ENCODE assay signal across 21 cellular contexts in genomic region chr20:63267681-63268080, GRCh38. TPM values are rescaled to one million over a fixed set of nuclear protein-coding genes. Genes with fewer than 3 reads are reported as not detected.
DNase-seq lines count a peak whose midpoint lies in the region; ATAC-seq, FAIRE-seq and TF ChIP-seq lines count a peak whose summit lies in the region.
"Had no signal": no experiment of that assay in that cellular context is flagged by ENCODE, and none has a peak within 500 bp of the region (broad histone marks: within the 10 kb centered on the region; RNA-seq: fewer than 3 reads in every experiment).

No MANE protein-coding gene starts in this region.

- H3K27ac ChIP-seq in HepG2 (ENCODE audit: extremely low read length, insufficient read depth, low read length): no peak overlapping the region
- H3K27ac ChIP-seq in right lobe of liver: no peak overlapping the region
- no peak overlapping the region for H3K27ac ChIP-seq in stomach
- H3K27ac ChIP-seq: 22Rv1, Peyer's patch had no signal

- no peaks in the 10 kb centered on the region for H3K36me3 ChIP-seq in HepG2 (replicated peaks in 1 of 2; ENCODE audit: control insufficient read depth in 1 of 2, insufficient read depth in 2 of 2, low read length in 2 of 2)
- no peaks in the 10 kb centered on the region for H3K36me3 ChIP-seq in right lobe of liver
- H3K36me3 ChIP-seq in stomach: no peaks in the 10 kb centered on the region
- H3K36me3 ChIP-seq: Peyer's patch had no signal

- BruUV-seq in HepG2 (replicated peaks; lab: Mats Ljungman, UMichigan): no TSS peak

- WGBS in HepG2 (ENCODE audit: low lambda C conversion rate): 13% methylated on average over 9 of the region's 9 CpGs
- WGBS in right lobe of liver (ENCODE audit: insufficient coverage, low coverage, low lambda C conversion rate, missing lambda C conversion rate): 68% methylated on average over 6 of the region's 9 CpGs
- 50 to 63% (median 52%) methylated on average over 7 to 9 of the region's 9 CpGs for WGBS in stomach, 5 donors

- no peaks in the 10 kb centered on the region for H3K9me3 Mint-ChIP-seq in nephron progenitor cell
- H3K9me3 Mint-ChIP-seq in glutamatergic neuron (ENCODE audit: unreplicated experiment): peaks cover 11% of the 10 kb centered on the region
- H3K9me3 Mint-ChIP-seq: IgD-negative memory B cell had no signal

- no peak for FAIRE-seq in HepG2 (lab: Jason Lieb, UNC)
- FAIRE-seq: GM12878, HTR-8/SVneo had no signal

- POLR2A ChIA-PET in HepG2 (lab: Yijun Ruan, JAX): no interaction called here

- H3K9ac ChIP-seq in HepG2 (ENCODE audit: insufficient read depth, low read depth, low read length): no peak overlapping the region

- no peak for TF ChIP-seq RAD21 in HepG2 (CRISPR knock-in tag; IDR thresholded peaks at IDR 0.05)

- peak overlapping the region; percentile 93 for H3K27ac Mint-ChIP-seq in nephron progenitor cell
- H3K27ac Mint-ChIP-seq in glutamatergic neuron (ENCODE audit: unreplicated experiment): no peak overlapping the region
- H3K27ac Mint-ChIP-seq: IgD-negative memory B cell had no signal

- CTCF ChIA-PET in HepG2 (lab: Yijun Ruan, JAX; ENCODE audit: low intra/inter-chr PET ratio, low total read pairs): no interaction called here

- no peak overlapping the region for H3K4me2 ChIP-seq in HepG2 (ENCODE audit: low read depth, low read length)

- ATAC-seq in HepG2: peak; percentile 10
- no peak for ATAC-seq in right lobe of liver
- ATAC-seq: GM12878 had no signal

- H3K4me1 Mint-ChIP-seq in nephron progenitor cell (peaks cover 80% of the 10 kb centered on the region), glutamatergic neuron (ENCODE audit: low read depth, unreplicated experiment) (peaks cover 12% of the 10 kb centered on the region)

- intact Hi-C loops in HepG2 (cut with micrococcal nuclease; ENCODE audit: unreplicated experiment): loop anchor here (5.0 kb wide), 1 partner anchor 45 kb away; no protein-coding TSS in a partner anchor
- intact Hi-C loops in right lobe of liver (cut with DNase I): no loop called here
- intact Hi-C loops in stomach (cut with DNase I; ENCODE audit: low total_unique reads): no loop called here

- no peak overlapping the region for H3K4me3 ChIP-seq in HepG2 (replicated peaks in 1 of 3; ENCODE audit: insufficient read depth in 1 of 3, low read depth in 2 of 3, low read length in 3 of 3)
- H3K4me3 ChIP-seq in right lobe of liver: no peak overlapping the region
- no peak overlapping the region for H3K4me3 ChIP-seq in stomach
- H3K4me3 ChIP-seq: GM12878, Peyer's patch had no signal

- peak overlapping the region; percentile 43 for H3K4me3 Mint-ChIP-seq in nephron progenitor cell
- H3K4me3 Mint-ChIP-seq in glutamatergic neuron (ENCODE audit: unreplicated experiment): no peak overlapping the region

- peaks cover under 1% of the 10 kb centered on the region for H3K79me2 ChIP-seq in HepG2 (ENCODE audit: insufficient read depth, low read length)

- TF ChIP-seq CTCF in HepG2 (CRISPR knock-in tag; IDR thresholded peaks at IDR 0.05) (no peak), right lobe of liver (IDR thresholded peaks at IDR 0.05) (no peak), nephron progenitor cell (IDR thresholded peaks at IDR 0.05) (no peak), stomach (IDR thresholded peaks at IDR 0.05) (no peak), glutamatergic neuron (IDR thresholded peaks at IDR 0.05; ENCODE audit: partially characterized antibody, unreplicated experiment) (no peak)

- H4K20me1 ChIP-seq in HepG2 (ENCODE audit: insufficient read depth, low read length): no peaks in the 10 kb centered on the region

- H2AFZ ChIP-seq in HepG2 (ENCODE audit: low read length): no peak overlapping the region

- DNase-seq in HepG2 (ENCODE audit: low spot score) (no peak), right lobe of liver (no peak), glomerular visceral epithelial cell (ENCODE audit: extremely low spot score) (peak; percentile 49), nephron progenitor cell (no peak), stomach (no peak), C1 segment of cervical spinal cord (lab: John Stamatoyannopoulos, UW) (no peak), glutamatergic neuron (no peak)
- DNase-seq in activated CD8-positive, alpha-beta memory T cell treated with anti-CD3 and anti-CD28 coated beads, Interleukin-2, amount 50 U/mL, for 48 hours: no peak
- DNase-seq: AML-193, DMS79, H7, NCI-H1105 treated with DMSO at 0.1 percent for 48 hours, NCI-H2029 treated with DMSO at 0.1 percent for 48 hours, NCI-H345, NCI-H524 treated with DMSO at 0.1 percent for 48 hours, Peyer's patch had no signal

- H3K27me3 ChIP-seq in HepG2 (ENCODE audit: control insufficient read depth in 1 of 2, insufficient read depth in 2 of 2, low read length in 2 of 2) (peaks cover 10 to 39% of the 10 kb centered on the region in 2 experiments; a peak in 4 of 5 replicates), right lobe of liver (no peaks in the 10 kb centered on the region), stomach (peaks cover 0 to 61% (median 19%) of the 10 kb centered on the region in 3 donors)
- H3K27me3 ChIP-seq: Peyer's patch had no signal

- H3K4me1 ChIP-seq in HepG2 (ENCODE audit: insufficient read depth, low read length) (peaks cover 41% of the 10 kb centered on the region), right lobe of liver (no peaks in the 10 kb centered on the region), stomach (peaks cover 3 to 10% (median 7%) of the 10 kb centered on the region in 4 donors)

- H3K9me3 ChIP-seq in HepG2 (ENCODE audit: low read length) (no peaks in the 10 kb centered on the region), right lobe of liver (no peaks in the 10 kb centered on the region), stomach (no peaks in the 10 kb centered on the region)
- H3K9me3 ChIP-seq: Peyer's patch had no signal

- TF ChIP-seq POLR2A in HepG2 (IDR thresholded peaks at IDR 0.05; ENCODE audit: insufficient read depth in 1 of 2, low read depth in 2 of 2, low read length in 2 of 2) (no peak), right lobe of liver (IDR thresholded peaks at IDR 0.05) (no peak), stomach (IDR thresholded peaks at IDR 0.05) (no peak)

- TF ChIP-seq EP300 in HepG2 (IDR thresholded peaks at IDR 0.05; ENCODE audit: low read depth in 2 of 2, low read length in 2 of 2) (no peak), HepG2 (CRISPR knock-in tag; IDR thresholded peaks at IDR 0.05; ENCODE audit: borderline replicate concordance) (no peak), stomach (IDR thresholded peaks at IDR 0.05) (no peak)

- H3K27me3 Mint-ChIP-seq in nephron progenitor cell (ENCODE audit: low read depth, poor library complexity) (no peaks in the 10 kb centered on the region), glutamatergic neuron (ENCODE audit: unreplicated experiment) (peaks cover 11% of the 10 kb centered on the region)

- in situ Hi-C loops in HepG2 (cut with HindIII; ENCODE audit: extremely low pct_ligation_motif_present, low pct_unique_long_range_greater_than_20kb): no loop called here

- H3K36me3 Mint-ChIP-seq in nephron progenitor cell (ENCODE audit: low read depth) (peaks cover 10% of the 10 kb centered on the region), glutamatergic neuron (ENCODE audit: unreplicated experiment) (no peaks in the 10 kb centered on the region)

RNA-seq across cellular contexts. Expression of gene ARFGAP1, which starts 4.9 kb away (rescaled TPM):
- total RNA-seq in HepG2 (2016; rRNA removed; fragmentation: Illumina TruSeq; extraction: Trizol) (51.4 and 132 TPM in 2 replicates), right lobe of liver (10 to 100 TPM; 17.4 to 42.8 (median 29.5) TPM), stomach (100 to 1,000 TPM in 3 of 5 donors, 10 to 100 TPM in 2; 51.3 to 146 (median 100) TPM), glutamatergic neuron (ENCODE audit: unreplicated experiment) (93.6 TPM)
- total RNA-seq in HepG2 (2016; cell fraction: cytosol; rRNA removed; fragmentation: Illumina TruSeq; extraction: Trizol; ENCODE audit: low read depth): 32.3 and 33.5 TPM in 2 replicates
- total RNA-seq in HepG2 (2016; cell fraction: insoluble cytoplasmic fraction; rRNA removed; fragmentation: Illumina TruSeq; extraction: Trizol): 44.4 and 147 TPM in 2 replicates
- total RNA-seq in HepG2 (2016; cell fraction: membrane; rRNA removed; fragmentation: Illumina TruSeq; extraction: Trizol): 36.6 and 38.2 TPM in 2 replicates
- total RNA-seq in HepG2 (2016; cell fraction: nucleus; rRNA removed; fragmentation: Illumina TruSeq; extraction: Trizol): 173 and 206 TPM in 2 replicates
- polyA plus RNA-seq in HepG2 (2011; rRNA removed) (132 and 173 TPM in 2 replicates), stomach (10 to 100 TPM; 51.5 to 53.2 (median 51.5) TPM)
- 40.1 and 86.0 TPM in 2 replicates for polyA plus RNA-seq in HepG2 (2011; cell fraction: cytosol; rRNA removed)
- 1,804 and 3,077 TPM in 2 replicates for polyA plus RNA-seq in HepG2 (2011; cell fraction: nucleus; rRNA removed)
- polyA plus RNA-seq in HepG2 (2012): 112 and 149 TPM in 2 replicates
- polyA plus RNA-seq in HepG2 (2016; cell fraction: cytosol; fragmentation: Illumina TruSeq; extraction: Trizol; ENCODE audit: low read depth): 5.1 and 5.7 TPM in 2 replicates
- 47.2 and 54.2 TPM in 2 replicates for polyA plus RNA-seq in HepG2 (2016; cell fraction: insoluble cytoplasmic fraction; fragmentation: Illumina TruSeq; extraction: Trizol; ENCODE audit: low read depth)
- polyA plus RNA-seq in HepG2 (2016; cell fraction: membrane; fragmentation: Illumina TruSeq; extraction: Trizol; ENCODE audit: low read depth): 13.3 and 16.2 TPM in 2 replicates
- polyA plus RNA-seq in HepG2 (2016; cell fraction: nucleus; fragmentation: Illumina TruSeq; extraction: Trizol; ENCODE audit: insufficient read depth, low read depth): 572 and 622 TPM in 2 replicates
- polyA minus RNA-seq in HepG2 (2011; rRNA and poly(A)+ RNA removed; ENCODE audit: low replicate concordance): 69.2 and 278 TPM in 2 replicates
- 47.8 and 61.7 TPM in 2 replicates for polyA minus RNA-seq in HepG2 (2011; cell fraction: cytosol; rRNA and poly(A)+ RNA removed)
- 203 and 232 TPM in 2 replicates for polyA minus RNA-seq in HepG2 (2011; cell fraction: nucleus; rRNA and poly(A)+ RNA removed)

RNA-seq across cellular contexts. Expression of gene NKAIN4, which starts 13.4 kb away (rescaled TPM):
- total RNA-seq in HepG2 (2016; rRNA removed; fragmentation: Illumina TruSeq; extraction: Trizol) (not detected in 2 replicates), right lobe of liver (not detected), stomach (1 to 10 TPM in 1 of 5 donors, not detected in 4; 4.4 TPM), glutamatergic neuron (ENCODE audit: unreplicated experiment) (183 TPM)
- total RNA-seq in HepG2 (2016; cell fraction: cytosol; rRNA removed; fragmentation: Illumina TruSeq; extraction: Trizol; ENCODE audit: low read depth): not detected in 2 replicates
- not detected in 2 replicates for total RNA-seq in HepG2 (2016; cell fraction: insoluble cytoplasmic fraction; rRNA removed; fragmentation: Illumina TruSeq; extraction: Trizol)
- not detected in 2 replicates for total RNA-seq in HepG2 (2016; cell fraction: membrane; rRNA removed; fragmentation: Illumina TruSeq; extraction: Trizol)
- total RNA-seq in HepG2 (2016; cell fraction: nucleus; rRNA removed; fragmentation: Illumina TruSeq; extraction: Trizol): not detected in 2 replicates
- polyA plus RNA-seq in HepG2 (2011; rRNA removed) (not detected in 2 replicates), stomach (1 to 10 TPM in 1 of 3 donors, under 1 TPM in 1, not detected in 1; 0.28 to 1.2 TPM)
- not detected in 2 replicates for polyA plus RNA-seq in HepG2 (2011; cell fraction: cytosol; rRNA removed)
- polyA plus RNA-seq in HepG2 (2011; cell fraction: nucleus; rRNA removed): not detected in 2 replicates
- polyA plus RNA-seq in HepG2 (2012): 0.27 TPM in 1 of 2 replicates, not detected in the other
- not detected in 2 replicates for polyA plus RNA-seq in HepG2 (2016; cell fraction: cytosol; fragmentation: Illumina TruSeq; extraction: Trizol; ENCODE audit: low read depth)
- polyA plus RNA-seq in HepG2 (2016; cell fraction: insoluble cytoplasmic fraction; fragmentation: Illumina TruSeq; extraction: Trizol; ENCODE audit: low read depth): not detected in 2 replicates
- not detected in 2 replicates for polyA plus RNA-seq in HepG2 (2016; cell fraction: membrane; fragmentation: Illumina TruSeq; extraction: Trizol; ENCODE audit: low read depth)
- polyA plus RNA-seq in HepG2 (2016; cell fraction: nucleus; fragmentation: Illumina TruSeq; extraction: Trizol; ENCODE audit: insufficient read depth, low read depth): not detected in 2 replicates
- polyA minus RNA-seq in HepG2 (2011; rRNA and poly(A)+ RNA removed; ENCODE audit: low replicate concordance): not detected in 2 replicates
- polyA minus RNA-seq in HepG2 (2011; cell fraction: cytosol; rRNA and poly(A)+ RNA removed): not detected in 2 replicates
- polyA minus RNA-seq in HepG2 (2011; cell fraction: nucleus; rRNA and poly(A)+ RNA removed): not detected in 2 replicates
- total RNA-seq: GM12878, OCI-LY7, Peyer's patch had no signal
- polyA plus RNA-seq: IgD-negative memory B cell had no signal

RNA-seq across cellular contexts. Expression of gene COL20A1, which starts 25.3 kb away (rescaled TPM):
- total RNA-seq in HepG2 (2016; rRNA removed; fragmentation: Illumina TruSeq; extraction: Trizol): not detected in 2 replicates
- total RNA-seq in HepG2 (2016; cell fraction: cytosol; rRNA removed; fragmentation: Illumina TruSeq; extraction: Trizol; ENCODE audit: low read depth): not detected in 2 replicates
- not detected in 2 replicates for total RNA-seq in HepG2 (2016; cell fraction: insoluble cytoplasmic fraction; rRNA removed; fragmentation: Illumina TruSeq; extraction: Trizol)
- total RNA-seq in HepG2 (2016; cell fraction: membrane; rRNA removed; fragmentation: Illumina TruSeq; extraction: Trizol): not detected in 2 replicates
- total RNA-seq in HepG2 (2016; cell fraction: nucleus; rRNA removed; fragmentation: Illumina TruSeq; extraction: Trizol): not detected in 2 replicates
- polyA plus RNA-seq in HepG2 (2011; rRNA removed): 0.03 TPM in 1 of 2 replicates, not detected in the other
- polyA plus RNA-seq in HepG2 (2011; cell fraction: cytosol; rRNA removed): 0.03 TPM in 1 of 2 replicates, not detected in the other
- 0.09 and 0.14 TPM in 2 replicates for polyA plus RNA-seq in HepG2 (2011; cell fraction: nucleus; rRNA removed)
- polyA plus RNA-seq in HepG2 (2012): not detected in 2 replicates
- not detected in 2 replicates for polyA plus RNA-seq in HepG2 (2016; cell fraction: cytosol; fragmentation: Illumina TruSeq; extraction: Trizol; ENCODE audit: low read depth)
- not detected in 2 replicates for polyA plus RNA-seq in HepG2 (2016; cell fraction: insoluble cytoplasmic fraction; fragmentation: Illumina TruSeq; extraction: Trizol; ENCODE audit: low read depth)
- not detected in 2 replicates for polyA plus RNA-seq in HepG2 (2016; cell fraction: membrane; fragmentation: Illumina TruSeq; extraction: Trizol; ENCODE audit: low read depth)
- polyA plus RNA-seq in HepG2 (2016; cell fraction: nucleus; fragmentation: Illumina TruSeq; extraction: Trizol; ENCODE audit: insufficient read depth, low read depth): not detected in 2 replicates
- polyA minus RNA-seq in HepG2 (2011; rRNA and poly(A)+ RNA removed; ENCODE audit: low replicate concordance): not detected in 2 replicates
- not detected in 2 replicates for polyA minus RNA-seq in HepG2 (2011; cell fraction: cytosol; rRNA and poly(A)+ RNA removed)
- polyA minus RNA-seq in HepG2 (2011; cell fraction: nucleus; rRNA and poly(A)+ RNA removed): under 0.01 and 0.12 TPM in 2 replicates
- total RNA-seq in right lobe of liver: not detected
- total RNA-seq in stomach: 1 to 10 TPM in 1 of 5 donors, not detected in 4; 2.4 TPM
- polyA plus RNA-seq in stomach: under 1 TPM in 1 of 3 donors, not detected in 2; 0.53 TPM
- 2.1 TPM for total RNA-seq in glutamatergic neuron (ENCODE audit: unreplicated experiment)
- total RNA-seq: GM12878, Peyer's patch had no signal
- polyA plus RNA-seq: GM12878, IgD-negative memory B cell had no signal

RNA-seq across cellular contexts. Expression of gene BIRC7, which starts 32.0 kb away (rescaled TPM):
- total RNA-seq in HepG2 (2016; rRNA removed; fragmentation: Illumina TruSeq; extraction: Trizol) (0.20 and 0.27 TPM in 2 replicates), right lobe of liver (not detected), stomach (not detected), glutamatergic neuron (ENCODE audit: unreplicated experiment) (not detected)
- not detected in 2 replicates for total RNA-seq in HepG2 (2016; cell fraction: cytosol; rRNA removed; fragmentation: Illumina TruSeq; extraction: Trizol; ENCODE audit: low read depth)
- total RNA-seq in HepG2 (2016; cell fraction: insoluble cytoplasmic fraction; rRNA removed; fragmentation: Illumina TruSeq; extraction: Trizol): 0.33 and 0.45 TPM in 2 replicates
- total RNA-seq in HepG2 (2016; cell fraction: membrane; rRNA removed; fragmentation: Illumina TruSeq; extraction: Trizol): 0.12 and 0.17 TPM in 2 replicates
- 0.28 and 0.53 TPM in 2 replicates for total RNA-seq in HepG2 (2016; cell fraction: nucleus; rRNA removed; fragmentation: Illumina TruSeq; extraction: Trizol)
- polyA plus RNA-seq in HepG2 (2011; rRNA removed) (5.1 and 8.6 TPM in 2 replicates), stomach (not detected)
- 4.3 and 7.9 TPM in 2 replicates for polyA plus RNA-seq in HepG2 (2011; cell fraction: cytosol; rRNA removed)
- polyA plus RNA-seq in HepG2 (2011; cell fraction: nucleus; rRNA removed): 81.1 and 86.7 TPM in 2 replicates
- 2.6 and 6.6 TPM in 2 replicates for polyA plus RNA-seq in HepG2 (2012)
- 0.14 TPM in 1 of 2 replicates, not detected in the other for polyA plus RNA-seq in HepG2 (2016; cell fraction: cytosol; fragmentation: Illumina TruSeq; extraction: Trizol; ENCODE audit: low read depth)
- polyA plus RNA-seq in HepG2 (2016; cell fraction: insoluble cytoplasmic fraction; fragmentation: Illumina TruSeq; extraction: Trizol; ENCODE audit: low read depth): 0.37 TPM in 1 of 2 replicates, not detected in the other
- 0.29 TPM in 1 of 2 replicates, not detected in the other for polyA plus RNA-seq in HepG2 (2016; cell fraction: membrane; fragmentation: Illumina TruSeq; extraction: Trizol; ENCODE audit: low read depth)
- 0.62 and 0.85 TPM in 2 replicates for polyA plus RNA-seq in HepG2 (2016; cell fraction: nucleus; fragmentation: Illumina TruSeq; extraction: Trizol; ENCODE audit: insufficient read depth, low read depth)
- polyA minus RNA-seq in HepG2 (2011; rRNA and poly(A)+ RNA removed; ENCODE audit: low replicate concordance): 0.37 and 4.3 TPM in 2 replicates
- polyA minus RNA-seq in HepG2 (2011; cell fraction: cytosol; rRNA and poly(A)+ RNA removed): 2.0 and 2.2 TPM in 2 replicates
- polyA minus RNA-seq in HepG2 (2011; cell fraction: nucleus; rRNA and poly(A)+ RNA removed): 6.4 and 9.9 TPM in 2 replicates
- total RNA-seq: GM12878, H7, Peyer's patch had no signal
- polyA plus RNA-seq: IgD-negative memory B cell had no signal

RNA-seq across cellular contexts. Expression of gene YTHDF1, which starts 51.8 kb away (rescaled TPM):
- total RNA-seq in HepG2 (2016; rRNA removed; fragmentation: Illumina TruSeq; extraction: Trizol) (37.7 and 39.8 TPM in 2 replicates), right lobe of liver (10 to 100 TPM; 16.4 to 23.6 (median 21.1) TPM), stomach (10 to 100 TPM; 20.4 to 41.1 (median 33.3) TPM), glutamatergic neuron (ENCODE audit: unreplicated experiment) (43.3 TPM)
- 15.1 and 15.2 TPM in 2 replicates for total RNA-seq in HepG2 (2016; cell fraction: cytosol; rRNA removed; fragmentation: Illumina TruSeq; extraction: Trizol; ENCODE audit: low read depth)
- total RNA-seq in HepG2 (2016; cell fraction: insoluble cytoplasmic fraction; rRNA removed; fragmentation: Illumina TruSeq; extraction: Trizol): 35.8 and 37.7 TPM in 2 replicates
- 41.8 and 42.4 TPM in 2 replicates for total RNA-seq in HepG2 (2016; cell fraction: membrane; rRNA removed; fragmentation: Illumina TruSeq; extraction: Trizol)
- 28.2 and 31.2 TPM in 2 replicates for total RNA-seq in HepG2 (2016; cell fraction: nucleus; rRNA removed; fragmentation: Illumina TruSeq; extraction: Trizol)
- polyA plus RNA-seq in HepG2 (2011; rRNA removed) (34.5 and 36.4 TPM in 2 replicates), stomach (10 to 100 TPM; 17.8 to 19.4 (median 19.3) TPM)
- 27.2 and 28.5 TPM in 2 replicates for polyA plus RNA-seq in HepG2 (2011; cell fraction: cytosol; rRNA removed)
- polyA plus RNA-seq in HepG2 (2011; cell fraction: nucleus; rRNA removed): 36.7 and 41.9 TPM in 2 replicates
- polyA plus RNA-seq in HepG2 (2012): 36.8 and 38.5 TPM in 2 replicates
- polyA plus RNA-seq in HepG2 (2016; cell fraction: cytosol; fragmentation: Illumina TruSeq; extraction: Trizol; ENCODE audit: low read depth): 9.5 and 11.3 TPM in 2 replicates
- 51.6 and 60.0 TPM in 2 replicates for polyA plus RNA-seq in HepG2 (2016; cell fraction: insoluble cytoplasmic fraction; fragmentation: Illumina TruSeq; extraction: Trizol; ENCODE audit: low read depth)
- polyA plus RNA-seq in HepG2 (2016; cell fraction: membrane; fragmentation: Illumina TruSeq; extraction: Trizol; ENCODE audit: low read depth): 29.6 and 31.9 TPM in 2 replicates
- 75.9 and 78.1 TPM in 2 replicates for polyA plus RNA-seq in HepG2 (2016; cell fraction: nucleus; fragmentation: Illumina TruSeq; extraction: Trizol; ENCODE audit: insufficient read depth, low read depth)
- 40.3 and 47.9 TPM in 2 replicates for polyA minus RNA-seq in HepG2 (2011; rRNA and poly(A)+ RNA removed; ENCODE audit: low replicate concordance)
- polyA minus RNA-seq in HepG2 (2011; cell fraction: cytosol; rRNA and poly(A)+ RNA removed): 30.1 and 32.4 TPM in 2 replicates
- 17.8 and 21.1 TPM in 2 replicates for polyA minus RNA-seq in HepG2 (2011; cell fraction: nucleus; rRNA and poly(A)+ RNA removed)

Comparison
In these comparisons a context has a peak if more than half of its experiments do, and no peak if none do; other contexts are left out.
1. RNA of gene NKAIN4, which starts 13.4 kb away (total RNA-seq): 183 TPM in glutamatergic neuron (single experiment); 4.4 TPM in stomach, not detected in HepG2 and not detected in right lobe of liver; every median in the first group is over 10 times any median in the second.